Comparison of ENCODE assay signal across 11 cellular contexts in genomic region chr1:209150114-209150513, GRCh38.
DNase-seq lines count a peak whose midpoint lies in the region; ATAC-seq, FAIRE-seq and TF ChIP-seq lines count a peak whose summit lies in the region.
"Had no signal": no experiment of that assay in that cellular context is flagged by ENCODE, and none has a peak within 500 bp of the region (broad histone marks: within the 10 kb centered on the region; RNA-seq: fewer than 3 reads in every experiment).

No MANE protein-coding gene starts in this region.

- 12 to 20% (median 15%) methylated on average over 3 of the region's 3 CpGs for whole genome bisulfite sequencing in small intestine, 3 donors

- H3K36me3 ChIP-seq in small intestine (ENCODE audit: control insufficient read depth in 2 of 2, insufficient read depth in 2 of 2, low read length in 2 of 2) = no peaks in the 10 kb centered on the region

- H3K27me3 Mint-ChIP-seq in activated CD4-positive, alpha-beta T cell treated with anti-CD3 and anti-CD28 coated beads, Interleukin-2, amount 10 ng/mL, durations not matched to agents 7 days and 5 days = no peaks in the 10 kb centered on the region
- H3K27me3 Mint-ChIP-seq in activated CD8-positive, alpha-beta memory T cell treated with anti-CD3 and anti-CD28 coated beads, Interleukin-2, amount 10 ng/mL, durations not matched to agents 7 days and 5 days = no peaks in the 10 kb centered on the region

- H3K4me1 Mint-ChIP-seq in activated CD4-positive, alpha-beta T cell treated with anti-CD3 and anti-CD28 coated beads, Interleukin-2, amount 10 ng/mL, durations not matched to agents 7 days and 5 days = no peaks in the 10 kb centered on the region
- no peaks in the 10 kb centered on the region for H3K4me1 Mint-ChIP-seq in activated CD8-positive, alpha-beta memory T cell treated with anti-CD3 and anti-CD28 coated beads, Interleukin-2, amount 10 ng/mL, durations not matched to agents 7 days and 5 days

- no peak for TF ChIP-seq CTCF in fibroblast of mammary gland (conservative IDR thresholded peaks at IDR 0.05; ENCODE audit: control insufficient read depth, insufficient read depth, low read depth, low read length)

- CTCF ChIA-PET in activated CD4-positive, alpha-beta T cell treated with anti-CD3 and anti-CD28 coated beads, Interleukin-2, amount 10 ng/mL, durations not matched to agents 7 days and 5 days (lab: Charles Lee) = no interaction called here
- CTCF ChIA-PET in activated CD8-positive, alpha-beta memory T cell treated with anti-CD3 and anti-CD28 coated beads, Interleukin-2, amount 10 ng/mL, durations not matched to agents 7 days and 5 days (lab: Charles Lee) = no interaction called here

- peak; percentile 15 for DNase-seq in activated CD4-positive, alpha-beta T cell treated with anti-CD3 and anti-CD28 coated beads, Interleukin-2, amount 10 ng/mL, durations not matched to agents 7 days and 5 days
- no peak for DNase-seq in activated CD4-positive, alpha-beta T cell treated with anti-CD3 and anti-CD28 coated beads for 48 hours
- DNase-seq in RPMI7951 (ENCODE audit: low read depth) (peak; percentile 52), fibroblast of mammary gland (ENCODE audit: low read depth) (peak; percentile 33), small intestine (peak; percentile 5)
- no peak for DNase-seq in activated CD8-positive, alpha-beta memory T cell treated with anti-CD3 and anti-CD28 coated beads, Interleukin-2, amount 10 ng/mL, durations not matched to agents 7 days and 5 days
- DNase-seq: cerebellar nuclear complex; stimulated activated CD4-positive, alpha-beta T cell treated with anti-CD3 and anti-CD28 coated beads, Interleukin-4, amount 100 ng/mL, for 4 hours had no signal

- H3K27ac Mint-ChIP-seq in activated CD4-positive, alpha-beta T cell treated with anti-CD3 and anti-CD28 coated beads, Interleukin-2, amount 10 ng/mL, durations not matched to agents 7 days and 5 days = no peak overlapping the region
- H3K27ac Mint-ChIP-seq in activated CD8-positive, alpha-beta memory T cell treated with anti-CD3 and anti-CD28 coated beads, Interleukin-2, amount 10 ng/mL, durations not matched to agents 7 days and 5 days = no peak overlapping the region

- no peak overlapping the region for H3K27ac ChIP-seq in small intestine (ENCODE audit: low read depth in 1 of 2, low read length in 1 of 2)

- no peak overlapping the region for H3K4me3 ChIP-seq in fibroblast of mammary gland (ENCODE audit: control insufficient read depth, low read depth, low read length)
- no peak overlapping the region for H3K4me3 ChIP-seq in small intestine (ENCODE audit: low read depth in 1 of 2, low read length in 2 of 2)
- H3K4me3 ChIP-seq: lung had no signal

- no peaks in the 10 kb centered on the region for H3K27me3 ChIP-seq in small intestine (ENCODE audit: control insufficient read depth in 2 of 2, insufficient read depth in 2 of 2, low read length in 2 of 2)

- H3K4me1 ChIP-seq in small intestine (ENCODE audit: control insufficient read depth in 2 of 2, insufficient read depth in 1 of 2, low read depth in 1 of 2, low read length in 1 of 2) = peaks cover 0 to 3% of the 10 kb centered on the region in 2 donors

- FAIRE-seq in small intestine (lab: Jason Lieb, UNC) = no peak

- ATAC-seq in HG02623 (IDR thresholded peaks at IDR 0.05; ENCODE audit: unreplicated experiment) = no peak
- ATAC-seq in activated CD8-positive, alpha-beta memory T cell treated with anti-CD3 and anti-CD28 coated beads, Interleukin-2, amount 10 ng/mL, durations not matched to agents 7 days and 5 days = no peak
- no peak for ATAC-seq in HG02798 (IDR thresholded peaks at IDR 0.05; ENCODE audit: poor library complexity, unreplicated experiment)

- H3K9me3 ChIP-seq in small intestine (ENCODE audit: control insufficient read depth, low read depth) = no peaks in the 10 kb centered on the region

- H3K36me3 Mint-ChIP-seq in activated CD4-positive, alpha-beta T cell treated with anti-CD3 and anti-CD28 coated beads, Interleukin-2, amount 10 ng/mL, durations not matched to agents 7 days and 5 days (ENCODE audit: low read depth) = no peaks in the 10 kb centered on the region
- H3K36me3 Mint-ChIP-seq in activated CD8-positive, alpha-beta memory T cell treated with anti-CD3 and anti-CD28 coated beads, Interleukin-2, amount 10 ng/mL, durations not matched to agents 7 days and 5 days = no peaks in the 10 kb centered on the region

- POLR2A ChIA-PET in activated CD4-positive, alpha-beta T cell treated with anti-CD3 and anti-CD28 coated beads, Interleukin-2, amount 10 ng/mL, durations not matched to agents 7 days and 5 days (lab: Charles Lee) = no interaction called here

- H3K4me3 Mint-ChIP-seq in activated CD4-positive, alpha-beta T cell treated with anti-CD3 and anti-CD28 coated beads, Interleukin-2, amount 10 ng/mL, durations not matched to agents 7 days and 5 days = no peak overlapping the region
- no peak overlapping the region for H3K4me3 Mint-ChIP-seq in activated CD8-positive, alpha-beta memory T cell treated with anti-CD3 and anti-CD28 coated beads, Interleukin-2, amount 10 ng/mL, durations not matched to agents 7 days and 5 days

- no peaks in the 10 kb centered on the region for H3K9me3 Mint-ChIP-seq in activated CD4-positive, alpha-beta T cell treated with anti-CD3 and anti-CD28 coated beads, Interleukin-2, amount 10 ng/mL, durations not matched to agents 7 days and 5 days
- no peaks in the 10 kb centered on the region for H3K9me3 Mint-ChIP-seq in activated CD8-positive, alpha-beta memory T cell treated with anti-CD3 and anti-CD28 coated beads, Interleukin-2, amount 10 ng/mL, durations not matched to agents 7 days and 5 days (ENCODE audit: low read depth)

Comparison
In these comparisons a context has a peak if more than half of its experiments do, and no peak if none do; other contexts are left out.
1. DNase-seq: peak in activated CD4-positive, alpha-beta T cell treated with anti-CD3 and anti-CD28 coated beads, Interleukin-2, amount 10 ng/mL, durations not matched to agents 7 days and 5 days (single experiment), RPMI7951 (single experiment), fibroblast of mammary gland (single experiment) and small intestine (single experiment); none in activated CD4-positive, alpha-beta T cell treated with anti-CD3 and anti-CD28 coated beads for 48 hours (single experiment) and activated CD8-positive, alpha-beta memory T cell treated with anti-CD3 and anti-CD28 coated beads, Interleukin-2, amount 10 ng/mL, durations not matched to agents 7 days and 5 days (single experiment).